Comparison of ENCODE assay signal across 7 cellular contexts in genomic region chr4:3904264-3904955, GRCh38.
DNase-seq lines count a peak whose midpoint lies in the region; TF ChIP-seq lines count a peak whose summit lies in the region.
"Not testable (repeated sequence)": the region's sequence is repeated elsewhere in the genome, so short reads cannot be mapped to it uniquely, and the experiment has no call there.

No MANE protein-coding gene starts in this region.

- POLR2A ChIA-PET in SK-N-SH (lab: Yijun Ruan, JAX), result not testable (repeated sequence)

- H3K36me3 Mint-ChIP-seq in chondrocyte (ENCODE audit: low read depth), result not testable (repeated sequence)

- H3K9me3 Mint-ChIP-seq in chondrocyte (ENCODE audit: low read depth), result not testable (repeated sequence)

- peak overlapping the region in 1 of 2 experiments; percentile 62; a peak in 2 of 4 replicates for H3K27ac ChIP-seq in SK-N-SH (ENCODE audit: low read depth in 2 of 2, low read length in 1 of 2)

- not testable (repeated sequence) for H4K20me1 ChIP-seq in SK-N-SH (ENCODE audit: insufficient read depth)

- 6% methylated on average over 15 of the region's 15 CpGs for WGBS in SK-N-SH (ENCODE audit: low lambda C conversion rate)

- H3K4me2 ChIP-seq in SK-N-SH, result 0 out of 2 replicates have a peak overlapping the region, but pooled peaks have one; percentile 55

- H3K9ac ChIP-seq in SK-N-SH, result not testable (repeated sequence)

- H3K4me3 Mint-ChIP-seq in chondrocyte (ENCODE audit: unreplicated experiment), result not testable (repeated sequence)

- CTCF ChIA-PET in SK-N-SH (lab: Yijun Ruan, JAX), result not testable (repeated sequence)

- not testable (repeated sequence) for H3K4me1 ChIP-seq in SK-N-SH (ENCODE audit: control insufficient read depth in 1 of 2, insufficient read depth in 2 of 2, low read depth in 1 of 2, low read length in 1 of 2)

- H3K36me3 ChIP-seq in SK-N-SH (replicated peaks in 1 of 2; ENCODE audit: control insufficient read depth in 1 of 2, insufficient read depth in 2 of 2, low read length in 1 of 2), result not testable (repeated sequence)

- H3K79me2 ChIP-seq in SK-N-SH (ENCODE audit: insufficient read depth), result not testable (repeated sequence)

- not testable (repeated sequence) for H3K4me3 ChIP-seq in SK-N-SH (ENCODE audit: low read depth in 2 of 2, low read length in 1 of 2); fibroblast of villous mesenchyme (ENCODE audit: low read depth, low read length)

- DNase-seq in EL (peak; percentile 69), HS-5 (ENCODE audit: low read depth) (peak; percentile 11), fibroblast of villous mesenchyme (ENCODE audit: low read depth) (peak; percentile 23), mucosa of gallbladder (ENCODE audit: low spot score) (peak; percentile 15), stromal cell of bone marrow (ENCODE audit: low read depth) (peak; percentile 36)
- not testable (repeated sequence) for DNase-seq in SK-N-SH; chondrocyte (ENCODE audit: low spot score)

- not testable (repeated sequence) for H3K27me3 ChIP-seq in SK-N-SH (ENCODE audit: insufficient read depth)

- TF ChIP-seq CTCF in SK-N-SH (IDR thresholded peaks at IDR 0.05); chondrocyte (IDR thresholded peaks at IDR 0.05); fibroblast of villous mesenchyme (IDR thresholded peaks at IDR 0.05; ENCODE audit: insufficient read depth, low read depth, low read length): not testable (repeated sequence)

- not testable (repeated sequence) for H2AFZ ChIP-seq in SK-N-SH (ENCODE audit: low read depth)

- H3K27me3 Mint-ChIP-seq in chondrocyte (ENCODE audit: low read depth), result not testable (repeated sequence)

- not testable (repeated sequence) for TF ChIP-seq RAD21 in SK-N-SH (IDR thresholded peaks at IDR 0.05; ENCODE audit: low read length)

- H3K9me2 ChIP-seq in SK-N-SH, result not testable (repeated sequence)

- not testable (repeated sequence) for H3K9me3 ChIP-seq in SK-N-SH

- H3K27ac Mint-ChIP-seq in chondrocyte (ENCODE audit: unreplicated experiment), result peak overlapping the region; percentile 50

- peaks cover 25% of the 10 kb centered on the region for H3K4me1 Mint-ChIP-seq in chondrocyte (ENCODE audit: low read depth)

- not testable (repeated sequence) for TF ChIP-seq EP300 in SK-N-SH (IDR thresholded peaks at IDR 0.05; ENCODE audit: borderline replicate concordance in 1 of 2, low read depth in 1 of 2, low read length in 1 of 2)

- H3F3A ChIP-seq in SK-N-SH (replicated peaks; ENCODE audit: insufficient read depth), result not testable (repeated sequence)

TF ChIP-seq in SK-N-SH, 30 proteins besides CTCF, POLR2A, EP300 and RAD21:
- TF ChIP-seq NFIC (IDR thresholded peaks at IDR 0.05; ENCODE audit: borderline replicate concordance), result peak; percentile 62
